1 cellular context compared by ENCODE assay signal in genomic region chr14:103540816-103541493, GRCh38.
TF ChIP-seq lines count a peak whose summit lies in the region.

No MANE protein-coding gene starts in this region.

TF ChIP-seq in GM23338, 12 proteins besides CTCF, POLR2A, EP300 and RAD21:
- TF ChIP-seq ZNF462 (CRISPR knock-in tag; IDR thresholded peaks at IDR 0.05) = no peak
- TF ChIP-seq ZNF331 (CRISPR knock-in tag; IDR thresholded peaks at IDR 0.05; ENCODE audit: low read depth) = no peak
- TF ChIP-seq, protein P1, sequence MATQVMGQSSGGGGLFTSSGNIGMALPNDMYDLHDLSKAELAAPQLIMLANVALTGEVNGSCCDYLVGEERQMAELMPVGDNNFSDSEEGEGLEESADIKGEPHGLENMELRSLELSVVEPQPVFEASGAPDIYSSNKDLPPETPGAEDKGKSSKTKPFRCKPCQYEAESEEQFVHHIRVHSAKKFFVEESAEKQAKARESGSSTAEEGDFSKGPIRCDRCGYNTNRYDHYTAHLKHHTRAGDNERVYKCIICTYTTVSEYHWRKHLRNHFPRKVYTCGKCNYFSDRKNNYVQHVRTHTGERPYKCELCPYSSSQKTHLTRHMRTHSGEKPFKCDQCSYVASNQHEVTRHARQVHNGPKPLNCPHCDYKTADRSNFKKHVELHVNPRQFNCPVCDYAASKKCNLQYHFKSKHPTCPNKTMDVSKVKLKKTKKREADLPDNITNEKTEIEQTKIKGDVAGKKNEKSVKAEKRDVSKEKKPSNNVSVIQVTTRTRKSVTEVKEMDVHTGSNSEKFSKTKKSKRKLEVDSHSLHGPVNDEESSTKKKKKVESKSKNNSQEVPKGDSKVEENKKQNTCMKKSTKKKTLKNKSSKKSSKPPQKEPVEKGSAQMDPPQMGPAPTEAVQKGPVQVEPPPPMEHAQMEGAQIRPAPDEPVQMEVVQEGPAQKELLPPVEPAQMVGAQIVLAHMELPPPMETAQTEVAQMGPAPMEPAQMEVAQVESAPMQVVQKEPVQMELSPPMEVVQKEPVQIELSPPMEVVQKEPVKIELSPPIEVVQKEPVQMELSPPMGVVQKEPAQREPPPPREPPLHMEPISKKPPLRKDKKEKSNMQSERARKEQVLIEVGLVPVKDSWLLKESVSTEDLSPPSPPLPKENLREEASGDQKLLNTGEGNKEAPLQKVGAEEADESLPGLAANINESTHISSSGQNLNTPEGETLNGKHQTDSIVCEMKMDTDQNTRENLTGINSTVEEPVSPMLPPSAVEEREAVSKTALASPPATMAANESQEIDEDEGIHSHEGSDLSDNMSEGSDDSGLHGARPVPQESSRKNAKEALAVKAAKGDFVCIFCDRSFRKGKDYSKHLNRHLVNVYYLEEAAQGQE (IDR thresholded peaks at IDR 0.05; ENCODE audit: unreplicated experiment) = no peak
- no peak for TF ChIP-seq ETS1 (IDR thresholded peaks at IDR 0.05)
- no peak for TF ChIP-seq EZH2 (IDR thresholded peaks at IDR 0.05; ENCODE audit: low read depth, unreplicated experiment)
- no peak for TF ChIP-seq POLR2AphosphoS5 (IDR thresholded peaks at IDR 0.05; ENCODE audit: low read depth)
- TF ChIP-seq NANOG (IDR thresholded peaks at IDR 0.05; ENCODE audit: borderline replicate concordance) = no peak
- no peak for TF ChIP-seq JUNB (IDR thresholded peaks at IDR 0.05; ENCODE audit: unreplicated experiment)
- no peak for TF ChIP-seq ZNF114 (CRISPR knock-in tag; IDR thresholded peaks at IDR 0.05)
- TF ChIP-seq STAT1 (IDR thresholded peaks at IDR 0.05; ENCODE audit: unreplicated experiment) = no peak
- TF ChIP-seq EZH2phosphoT487 (IDR thresholded peaks at IDR 0.05; ENCODE audit: unreplicated experiment) = no peak
